Comparison of ENCODE assay signal across 2 cellular contexts in genomic region chr12:111586986-111587385, GRCh38.
TF ChIP-seq lines count a peak whose summit lies in the region.

No MANE protein-coding gene starts in this region.

TF ChIP-seq in IMR-90, 13 proteins besides CTCF, POLR2A, EP300 and RAD21:
- TF ChIP-seq MAFK (IDR thresholded peaks at IDR 0.05; ENCODE audit: low read depth, low read length) (no peak), RCOR1 (IDR thresholded peaks at IDR 0.05; ENCODE audit: insufficient replicate concordance, low read length) (no peak), CHD1 (IDR thresholded peaks at IDR 0.05; ENCODE audit: low read depth, low read length) (no peak), NFE2L2 (IDR thresholded peaks at IDR 0.05; ENCODE audit: low read depth, low read length) (no peak), MXI1 (IDR thresholded peaks at IDR 0.05; ENCODE audit: borderline replicate concordance, low read depth, low read length) (no peak), RFX5 (IDR thresholded peaks at IDR 0.05; ENCODE audit: low read depth, low read length) (no peak), USF2 (IDR thresholded peaks at IDR 0.05; ENCODE audit: low read depth, low read length) (no peak), SMC3 (IDR thresholded peaks at IDR 0.05; ENCODE audit: low read depth, low read length) (no peak), FOS (IDR thresholded peaks at IDR 0.05; ENCODE audit: low read depth, low read length) (no peak), BHLHE40 (IDR thresholded peaks at IDR 0.05; ENCODE audit: low read depth, low read length) (no peak), CEBPB (IDR thresholded peaks at IDR 0.05; ENCODE audit: low read depth, low read length) (no peak), MAZ (IDR thresholded peaks at IDR 0.05; ENCODE audit: borderline replicate concordance, low read depth, low read length) (no peak), ELK1 (IDR thresholded peaks at IDR 0.05; ENCODE audit: borderline replicate concordance, low read depth, low read length) (no peak)
TF ChIP-seq in IMR-90: peak in this region for 0.

TF ChIP-seq in GM12878, 131 proteins besides CTCF, POLR2A, EP300 and RAD21:
- TF ChIP-seq NRF1 (conservative IDR thresholded peaks at IDR 0.05; ENCODE audit: low read depth, low read length): no peak
- TF ChIP-seq DPF2 (IDR thresholded peaks at IDR 0.05): no peak
- TF ChIP-seq CBX5 (IDR thresholded peaks at IDR 0.05; ENCODE audit: low read depth): no peak
- TF ChIP-seq ZSCAN29 (IDR thresholded peaks at IDR 0.05): no peak
